ENCODE assay signal across 11 cellular contexts in genomic region chr6:166624275-166624674, GRCh38. TPM values are rescaled to one million over a fixed set of nuclear protein-coding genes. Genes with fewer than 3 reads are reported as not detected.
DNase-seq lines count a peak whose midpoint lies in the region; ATAC-seq, FAIRE-seq and TF ChIP-seq lines count a peak whose summit lies in the region.
"Had no signal": no experiment of that assay in that cellular context is flagged by ENCODE, and none has a peak within 500 bp of the region (broad histone marks: within the 10 kb centered on the region; RNA-seq: fewer than 3 reads in every experiment).

No MANE protein-coding gene starts in this region.

- TF ChIP-seq CTCF in SK-N-SH (IDR thresholded peaks at IDR 0.05) (no peak), MCF 10A (IDR thresholded peaks at IDR 0.05; ENCODE audit: unreplicated experiment) (no peak), smooth muscle cell (IDR thresholded peaks at IDR 0.05; ENCODE audit: borderline replicate concordance, insufficient read depth, poor library complexity, severe bottlenecking) (no peak)

- no peak overlapping the region for H2AFZ ChIP-seq in SK-N-SH (ENCODE audit: low read depth)
- H2AFZ ChIP-seq in smooth muscle cell (ENCODE audit: low read depth) = no peak overlapping the region

- H3K79me2 ChIP-seq in SK-N-SH (ENCODE audit: insufficient read depth) (peaks cover 60% of the 10 kb centered on the region), smooth muscle cell (ENCODE audit: low read depth) (peaks cover 3% of the 10 kb centered on the region)

- peaks cover 7% of the 10 kb centered on the region for H3K36me3 Mint-ChIP-seq in MCF 10A (ENCODE audit: insufficient read depth, unreplicated experiment)

- H3K36me3 ChIP-seq in SK-N-SH (replicated peaks in 1 of 2; ENCODE audit: control insufficient read depth in 1 of 2, insufficient read depth in 2 of 2, low read length in 1 of 2) (no peaks in the 10 kb centered on the region), urinary bladder (ENCODE audit: insufficient read depth) (no peaks in the 10 kb centered on the region), smooth muscle cell (ENCODE audit: low read depth) (no peaks in the 10 kb centered on the region)
- H3K36me3 ChIP-seq: ovary had no signal

- 62% methylated on average over 4 of the region's 4 CpGs for WGBS in SK-N-SH (ENCODE audit: low lambda C conversion rate)
- 57% methylated on average over 4 of the region's 4 CpGs for WGBS in urinary bladder
- WGBS in smooth muscle cell (ENCODE audit: low lambda C conversion rate) = 87% methylated on average over 4 of the region's 4 CpGs

- peak overlapping the region; percentile 77 to 93; a peak in 3 of 4 replicates for H3K27ac ChIP-seq in SK-N-SH (ENCODE audit: low read depth in 2 of 2, low read length in 1 of 2)
- H3K27ac ChIP-seq in urinary bladder (ENCODE audit: low read depth) = peak overlapping the region; percentile 35
- H3K27ac ChIP-seq in smooth muscle cell (ENCODE audit: low read depth) = no peak overlapping the region
- H3K27ac ChIP-seq: ovary had no signal

- peak overlapping the region; percentile 97 for H3K4me2 ChIP-seq in SK-N-SH
- no peak overlapping the region for H3K4me2 ChIP-seq in smooth muscle cell

- peaks cover 40% of the 10 kb centered on the region for H3F3A ChIP-seq in SK-N-SH (replicated peaks; ENCODE audit: insufficient read depth)
- H3F3A ChIP-seq in smooth muscle cell (ENCODE audit: low read depth) = no peaks in the 10 kb centered on the region

- H3K27ac Mint-ChIP-seq in MCF 10A (ENCODE audit: low read depth, unreplicated experiment) = peak overlapping the region; percentile 36

- no peaks in the 10 kb centered on the region for H3K27me3 ChIP-seq in SK-N-SH (ENCODE audit: insufficient read depth)
- no peaks in the 10 kb centered on the region for H3K27me3 ChIP-seq in smooth muscle cell (ENCODE audit: low read depth)
- H3K27me3 ChIP-seq: ovary had no signal

- H3K4me3 ChIP-seq in SK-N-SH (ENCODE audit: low read depth in 2 of 2, low read length in 1 of 2) = peak overlapping the region in 1 of 2 experiments; percentile 20; a peak in 1 of 4 replicates
- H3K4me3 ChIP-seq in urinary bladder (ENCODE audit: low read depth, low read length) = no peak overlapping the region
- no peak overlapping the region for H3K4me3 ChIP-seq in smooth muscle cell
- H3K4me3 ChIP-seq: ovary had no signal

- no peak for ATAC-seq in SK-N-SH treated with all-trans-retinoic acid at 6 μM for 48 hours

- TF ChIP-seq EP300 in SK-N-SH (IDR thresholded peaks at IDR 0.05; ENCODE audit: borderline replicate concordance in 1 of 2, low read depth in 1 of 2, low read length in 1 of 2) = no peak

- DNase-seq in SK-N-SH (no peak), MCF 10A (ENCODE audit: unreplicated experiment) (peak; percentile 88), iris pigment epithelial cell (ENCODE audit: low read depth) (peak; percentile 99), GM19239 (ENCODE audit: insufficient read length, low spot score) (no peak), smooth muscle cell (lab: John Stamatoyannopoulos, UW; ENCODE audit: unreplicated experiment) (no peak), A172 (ENCODE audit: low spot score) (no peak)
- DNase-seq: amygdala had no signal

- peaks cover 51% of the 10 kb centered on the region for H3K4me1 Mint-ChIP-seq in MCF 10A (ENCODE audit: insufficient read depth, unreplicated experiment)

- intact Hi-C loops in MCF 10A (cut with micrococcal nuclease) = loop anchor here (1.0 to 2.0 kb wide), 2 partner anchors 31 to 67 kb away; no protein-coding TSS in a partner anchor

- H3K9me3 ChIP-seq in SK-N-SH (no peaks in the 10 kb centered on the region), smooth muscle cell (replicated peaks; ENCODE audit: low read depth) (no peaks in the 10 kb centered on the region)
- H3K9me3 ChIP-seq: ovary had no signal

- no TSS peak for BruUV-seq in MCF 10A (replicated peaks; lab: Mats Ljungman, UMichigan)

- H3K27me3 Mint-ChIP-seq in MCF 10A (ENCODE audit: insufficient read depth, unreplicated experiment) = no peaks in the 10 kb centered on the region

- H3K4me3 Mint-ChIP-seq in MCF 10A (ENCODE audit: unreplicated experiment) = peak overlapping the region; percentile 88

- no peak for TF ChIP-seq RAD21 in SK-N-SH (IDR thresholded peaks at IDR 0.05; ENCODE audit: low read length)

- no peaks in the 10 kb centered on the region for H3K9me3 Mint-ChIP-seq in MCF 10A (ENCODE audit: unreplicated experiment)

- no peaks in the 10 kb centered on the region; the same call in 1 of the 2 replicates for H4K20me1 ChIP-seq in SK-N-SH (ENCODE audit: insufficient read depth)
- no peaks in the 10 kb centered on the region for H4K20me1 ChIP-seq in smooth muscle cell (ENCODE audit: low read depth)

- peaks cover 36 to 61% of the 10 kb centered on the region in 2 experiments for H3K4me1 ChIP-seq in SK-N-SH (ENCODE audit: control insufficient read depth in 1 of 2, insufficient read depth in 2 of 2, low read depth in 1 of 2, low read length in 1 of 2)
- no peaks in the 10 kb centered on the region for H3K4me1 ChIP-seq in urinary bladder (ENCODE audit: insufficient read depth)
- H3K4me1 ChIP-seq in smooth muscle cell (ENCODE audit: low read depth) = peaks cover 13% of the 10 kb centered on the region

- H3K9me2 ChIP-seq in SK-N-SH = no peaks in the 10 kb centered on the region

- POLR2A ChIA-PET in SK-N-SH (lab: Yijun Ruan, JAX) (interaction anchor here (0.7 to 0.8 kb wide), 3 partner anchors 40 to 148 kb away, joined by 3 to 7 read pairs (median 5); no protein-coding TSS in a partner anchor), MCF 10A (lab: Yijun Ruan, JAX) (interaction anchor here (0.6 to 8.7 kb wide), 12 partner anchors 13 to 365 kb away, joined by 3 to 89 read pairs (median 6); no protein-coding TSS in a partner anchor)

- FAIRE-seq in GM19239 (lab: Jason Lieb, UNC) = no peak
- FAIRE-seq: A204.1 had no signal

- CTCF ChIA-PET in SK-N-SH (lab: Yijun Ruan, JAX) (interaction anchor here (1.0 kb wide), 1 partner anchor 151 kb away, joined by 3 read pairs; no protein-coding TSS in a partner anchor), MCF 10A (lab: Yijun Ruan, JAX) (interaction anchor here (0.7 kb wide), 1 partner anchor 57 kb away, joined by 3 read pairs; no protein-coding TSS in a partner anchor)

- no peak overlapping the region; the same call in 1 of the 2 replicates for H3K9ac ChIP-seq in SK-N-SH
- H3K9ac ChIP-seq in smooth muscle cell (ENCODE audit: low read depth) = no peak overlapping the region

TF ChIP-seq in SK-N-SH, 30 proteins besides CTCF, POLR2A, EP300 and RAD21:
- TF ChIP-seq PBX3 (IDR thresholded peaks at IDR 0.05) = peak; percentile 59
- peak; percentile 76 for TF ChIP-seq TCF12 (IDR thresholded peaks at IDR 0.05)
- TF ChIP-seq TAF1 (IDR thresholded peaks at IDR 0.05; ENCODE audit: borderline replicate concordance, low read depth, low read length) = no peak

TF ChIP-seq in SK-N-SH treated with all-trans-retinoic acid at 6 μM for 48 hours, 23 proteins besides CTCF, POLR2A, EP300 and RAD21 (continues in another document):
- no peak for TF ChIP-seq ARNTL (CRISPR knock-in tag; IDR thresholded peaks at IDR 0.05; ENCODE audit: borderline replicate concordance, low read depth)
- TF ChIP-seq ZC3H10 (CRISPR knock-in tag; IDR thresholded peaks at IDR 0.05) = no peak
- no peak for TF ChIP-seq BACH2 (CRISPR knock-in tag; IDR thresholded peaks at IDR 0.05; ENCODE audit: borderline replicate concordance)
- TF ChIP-seq CSRNP3 (CRISPR knock-in tag; IDR thresholded peaks at IDR 0.05) = no peak
- no peak for TF ChIP-seq ZNF8 (CRISPR knock-in tag; IDR thresholded peaks at IDR 0.05)
- TF ChIP-seq ZNF565 (CRISPR knock-in tag; conservative IDR thresholded peaks at IDR 0.05; ENCODE audit: low read depth) = no peak
- TF ChIP-seq, protein P1, sequence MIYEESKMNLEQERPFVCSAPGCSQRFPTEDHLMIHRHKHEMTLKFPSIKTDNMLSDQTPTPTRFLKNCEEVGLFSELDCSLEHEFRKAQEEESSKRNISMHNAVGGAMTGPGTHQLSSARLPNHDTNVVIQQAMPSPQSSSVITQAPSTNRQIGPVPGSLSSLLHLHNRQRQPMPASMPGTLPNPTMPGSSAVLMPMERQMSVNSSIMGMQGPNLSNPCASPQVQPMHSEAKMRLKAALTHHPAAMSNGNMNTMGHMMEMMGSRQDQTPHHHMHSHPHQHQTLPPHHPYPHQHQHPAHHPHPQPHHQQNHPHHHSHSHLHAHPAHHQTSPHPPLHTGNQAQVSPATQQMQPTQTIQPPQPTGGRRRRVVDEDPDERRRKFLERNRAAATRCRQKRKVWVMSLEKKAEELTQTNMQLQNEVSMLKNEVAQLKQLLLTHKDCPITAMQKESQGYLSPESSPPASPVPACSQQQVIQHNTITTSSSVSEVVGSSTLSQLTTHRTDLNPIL (CRISPR knock-in tag; IDR thresholded peaks at IDR 0.05; ENCODE audit: low read depth) = no peak
- TF ChIP-seq GLIS3 (CRISPR knock-in tag; IDR thresholded peaks at IDR 0.05) = no peak
- no peak for TF ChIP-seq SNAI2 (CRISPR knock-in tag; IDR thresholded peaks at IDR 0.05)
- no peak for TF ChIP-seq OSR1 (CRISPR knock-in tag; IDR thresholded peaks at IDR 0.05)
- no peak for TF ChIP-seq PPARA (CRISPR knock-in tag; IDR thresholded peaks at IDR 0.05; ENCODE audit: borderline replicate concordance)

RNA-seq across cellular contexts. Expression of gene RPS6KA2, which starts 2.8 kb away (rescaled TPM):
- polyA plus RNA-seq in SK-N-SH (2012; rRNA removed) = 59.5 and 60.3 TPM in 2 replicates
- polyA plus RNA-seq in SK-N-SH (2012; cell fraction: cytosol; rRNA removed) = 51.5 and 62.1 TPM in 2 replicates
- polyA plus RNA-seq in SK-N-SH (2012; cell fraction: nucleus; rRNA removed) = 47.9 and 50.9 TPM in 2 replicates
- 126 and 157 TPM in 2 replicates for total RNA-seq in MCF 10A (2022)
- 34.7 TPM for total RNA-seq in urinary bladder
- polyA plus RNA-seq in urinary bladder = 67.0 TPM
- 7.8 and 10.5 TPM in 2 replicates for total RNA-seq in smooth muscle cell
- polyA plus RNA-seq in smooth muscle cell = 10.4 and 12.2 TPM in 2 replicates
- total RNA-seq in A172 (2014; rRNA removed; shearing (Covaris generic)) = 29.0 and 32.6 TPM in 2 replicates

RNA-seq across cellular contexts. Expression of gene RAMACL, which starts 37.8 kb away (rescaled TPM):
- polyA plus RNA-seq in SK-N-SH (2012; rRNA removed) (0.10 and 0.39 TPM in 2 replicates), urinary bladder (0.37 TPM), smooth muscle cell (0.14 and 0.89 TPM in 2 replicates)
- polyA plus RNA-seq in SK-N-SH (2012; cell fraction: cytosol; rRNA removed) = 0.46 and 0.81 TPM in 2 replicates
- polyA plus RNA-seq in SK-N-SH (2012; cell fraction: nucleus; rRNA removed) = 0.95 and 1.4 TPM in 2 replicates
- total RNA-seq in MCF 10A (2022) (5.3 and 5.8 TPM in 2 replicates), urinary bladder (6.0 TPM), smooth muscle cell (0.13 and 0.99 TPM in 2 replicates)
- total RNA-seq in A172 (2014; rRNA removed; shearing (Covaris generic)) = 0.19 and 1.2 TPM in 2 replicates

Comparison
In these comparisons a context has a peak if more than half of its experiments do, and no peak if none do; other contexts are left out.
1. DNase-seq: peak in MCF 10A (single experiment) and iris pigment epithelial cell (single experiment); none in SK-N-SH (single experiment), GM19239 (single experiment), smooth muscle cell (single experiment) and A172 (single experiment).